Comparison of ENCODE assay signal across 32 cellular contexts in the genomic region with DNA sequence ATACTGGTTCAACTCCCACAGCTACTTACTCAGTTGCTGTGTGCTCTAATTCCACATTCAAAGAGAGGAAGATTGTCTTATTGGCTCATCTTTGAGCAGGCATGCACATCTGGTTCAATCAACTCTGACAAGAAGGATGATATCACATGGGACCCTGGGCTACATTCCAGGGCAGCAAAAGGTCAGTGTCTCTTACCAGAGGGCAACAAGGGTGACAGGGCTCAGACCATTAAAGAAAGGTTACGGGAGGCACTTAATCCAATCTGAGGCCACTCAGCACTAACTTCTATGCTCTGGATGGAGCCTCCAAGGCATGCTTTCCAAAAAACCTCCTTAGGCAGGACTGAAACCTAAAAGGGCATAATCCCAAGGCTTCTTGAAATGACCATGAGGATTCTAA.
"Had no signal": no experiment of that assay in that cellular context is flagged by ENCODE, and none has a peak within 500 bp of the region (broad histone marks: within the 10 kb centered on the region; RNA-seq: fewer than 3 reads in every experiment).

No MANE protein-coding gene starts in this region.

- H3K4me3 ChIP-seq: MG63, SK-N-MC had no signal

- DNase-seq: activated CD4-positive, alpha-beta memory T cell treated with anti-CD3 and anti-CD28 coated beads, Interleukin-2, amount 10 ng/mL, durations not matched to agents 7 days and 5 days; activated CD4-positive, alpha-beta T cell treated with anti-CD3 and anti-CD28 coated beads for 1 hour; activated CD4-positive, alpha-beta T cell treated with anti-CD3 and anti-CD28 coated beads for 48 hours; activated CD4-positive, CD25-positive, alpha-beta regulatory T cell; activated CD8-positive, alpha-beta memory T cell treated with anti-CD3 and anti-CD28 coated beads for 24 hours; activated CD8-positive, alpha-beta memory T cell treated with anti-CD3 and anti-CD28 coated beads, Interleukin-2, amount 10 ng/mL, durations not matched to agents 7 days and 5 days; activated CD8-positive, alpha-beta memory T cell treated with anti-CD3 and anti-CD28 coated beads, Interleukin-2, amount 50 U/mL, for 48 hours; activated effector memory CD4-positive, alpha-beta T cell treated with anti-CD3 and anti-CD28 coated beads, Interleukin-2, amount 50 U/mL, for 16 hours; activated naive CD4-positive, alpha-beta T cell; activated naive CD4-positive, alpha-beta T cell treated with anti-CD3 and anti-CD28 coated beads, Interleukin-2, amount 50 U/mL, for 16 hours; activated naive CD8-positive, alpha-beta T cell treated with anti-CD3 and anti-CD28 coated beads for 36 hours; activated T-cell treated with anti-CD3 and anti-CD28 coated beads, Interleukin-2, amount 50 U/mL, for 48 hours; amniotic stem cell; aorta; brain microvascular endothelial cell; Kasumi-1; KG1; MG63; NCI-H1048; NCI-H1105 treated with DMSO at 0.1 percent for 48 hours; NCI-H1436; NCI-H1694 treated with DMSO at 0.1 percent for 48 hours; NCI-H2029; NCI-H345; NCI-H526; NCI-H748 treated with DMSO at 0.1 percent for 48 hours; NK-92 treated with Interleukin-12 subunit alpha and Interleukin-12 subunit beta, amount 100 ng/mL, for 24 hours; Right ventricle myocardium superior; T1000 had no signal

- H3K9me3 ChIP-seq: MG63 had no signal

- H3K4me1 Mint-ChIP-seq: activated CD4-positive, alpha-beta memory T cell treated with anti-CD3 and anti-CD28 coated beads, Interleukin-2, amount 10 ng/mL, durations not matched to agents 7 days and 5 days; activated CD8-positive, alpha-beta memory T cell treated with anti-CD3 and anti-CD28 coated beads, Interleukin-2, amount 10 ng/mL, durations not matched to agents 7 days and 5 days; activated naive CD8-positive, alpha-beta T cell treated with anti-CD3 and anti-CD28 coated beads for 36 hours; central memory CD8-positive, alpha-beta T cell had no signal

- H3K27ac Mint-ChIP-seq: activated CD4-positive, alpha-beta memory T cell treated with anti-CD3 and anti-CD28 coated beads, Interleukin-2, amount 10 ng/mL, durations not matched to agents 7 days and 5 days; activated CD8-positive, alpha-beta memory T cell treated with anti-CD3 and anti-CD28 coated beads, Interleukin-2, amount 10 ng/mL, durations not matched to agents 7 days and 5 days; activated naive CD8-positive, alpha-beta T cell treated with anti-CD3 and anti-CD28 coated beads for 36 hours had no signal

- H3K36me3 ChIP-seq: brain microvascular endothelial cell, MG63 had no signal

- H3K4me3 Mint-ChIP-seq: activated CD4-positive, alpha-beta memory T cell treated with anti-CD3 and anti-CD28 coated beads, Interleukin-2, amount 10 ng/mL, durations not matched to agents 7 days and 5 days; activated CD8-positive, alpha-beta memory T cell treated with anti-CD3 and anti-CD28 coated beads, Interleukin-2, amount 10 ng/mL, durations not matched to agents 7 days and 5 days; activated naive CD8-positive, alpha-beta T cell treated with anti-CD3 and anti-CD28 coated beads for 36 hours; central memory CD8-positive, alpha-beta T cell had no signal

- H3K36me3 Mint-ChIP-seq: activated CD8-positive, alpha-beta memory T cell treated with anti-CD3 and anti-CD28 coated beads, Interleukin-2, amount 10 ng/mL, durations not matched to agents 7 days and 5 days; activated naive CD8-positive, alpha-beta T cell treated with anti-CD3 and anti-CD28 coated beads for 36 hours had no signal

- H3K27ac ChIP-seq: brain microvascular endothelial cell, SK-N-MC, VCaP had no signal

- H3K27me3 ChIP-seq: brain microvascular endothelial cell, MG63 had no signal

- ATAC-seq: activated CD8-positive, alpha-beta memory T cell treated with anti-CD3 and anti-CD28 coated beads, Interleukin-2, amount 10 ng/mL, durations not matched to agents 7 days and 5 days had no signal

- H3K27me3 Mint-ChIP-seq: activated CD4-positive, alpha-beta memory T cell treated with anti-CD3 and anti-CD28 coated beads, Interleukin-2, amount 10 ng/mL, durations not matched to agents 7 days and 5 days; activated CD8-positive, alpha-beta memory T cell treated with anti-CD3 and anti-CD28 coated beads, Interleukin-2, amount 10 ng/mL, durations not matched to agents 7 days and 5 days; activated naive CD8-positive, alpha-beta T cell treated with anti-CD3 and anti-CD28 coated beads for 36 hours; central memory CD8-positive, alpha-beta T cell had no signal
